In genomic region chr16:47565454-47565853, GRCh38 we compare ENCODE assay signal across 1 cellular context.
TF ChIP-seq lines count a peak whose summit lies in the region.

No MANE protein-coding gene starts in this region.

TF ChIP-seq in SK-N-SH, 30 proteins besides CTCF, POLR2A, EP300 and RAD21 (continued from another document):
- TF ChIP-seq RCOR1 (IDR thresholded peaks at IDR 0.05; ENCODE audit: low read length) (no peak), JUND (IDR thresholded peaks at IDR 0.05) (0 out of 2 replicates have a peak, but pooled peaks have one; percentile 11)
TF ChIP-seq in SK-N-SH: peak in this region for 2.
